29 cellular contexts compared by ENCODE assay signal in the genomic region with DNA sequence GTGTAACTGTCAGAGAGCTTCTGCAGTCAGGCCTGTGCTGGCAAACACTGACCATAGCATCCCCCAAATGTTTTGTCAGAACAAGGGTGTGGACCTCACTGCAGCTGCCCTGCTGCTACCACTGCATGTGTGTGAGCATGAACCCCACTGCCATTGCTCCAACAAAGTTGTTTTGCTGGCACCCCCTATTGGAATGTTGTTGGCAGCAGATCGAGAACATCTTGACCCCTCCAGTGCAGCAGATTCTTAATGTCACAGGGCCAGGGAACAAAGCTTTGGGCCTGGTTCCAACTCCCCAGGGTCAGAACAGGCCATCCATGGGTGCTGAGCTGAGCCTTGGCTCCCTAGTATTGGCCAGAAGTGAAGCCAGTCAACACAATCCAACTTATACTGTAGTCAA.
"Had no signal": no experiment of that assay in that cellular context is flagged by ENCODE, and none has a peak within 500 bp of the region (broad histone marks: within the 10 kb centered on the region; RNA-seq: fewer than 3 reads in every experiment).

No MANE protein-coding gene starts in this region.

- H2AFZ ChIP-seq: neural progenitor cell, parathyroid adenoma had no signal

- H3K27ac Mint-ChIP-seq: natural killer cell; nephron; neural progenitor cell; progenitor cell of endocrine pancreas; stimulated activated effector memory CD8-positive, alpha-beta T cell treated with anti-CD3 and anti-CD28 coated beads, Interleukin-12 subunit alpha, Interleukin-12 subunit beta, amount 100 ng/mL, for 72 hours; stimulated activated naive B cell treated with anti-CD40 and anti-IgM and Interleukin-4, amounts not matched to agents 10 μg/mL and 1 μg/mL and 100 μg/mL, for 72 hours; type B pancreatic cell had no signal

- H3K9me3 ChIP-seq: ovary, right lobe of liver, testis, uterus had no signal

- H3K27ac ChIP-seq: neural progenitor cell, ovary, parathyroid adenoma, psoas muscle, right lobe of liver, sigmoid colon, suprapubic skin, testis, tibial artery, transverse colon, upper lobe of right lung, uterus had no signal

- H3K27me3 ChIP-seq: neural progenitor cell, ovary, right lobe of liver, sigmoid colon, suprapubic skin, testis, tibial artery, transverse colon, upper lobe of right lung, uterus had no signal

- H3K9ac ChIP-seq: neural progenitor cell, parathyroid adenoma had no signal

- ATAC-seq: natural killer cell; right cardiac atrium; stimulated activated effector memory CD8-positive, alpha-beta T cell treated with anti-CD3 and anti-CD28 coated beads, Interleukin-12 subunit alpha, Interleukin-12 subunit beta, amount 100 ng/mL, for 72 hours; stimulated activated naive B cell treated with anti-CD40 and anti-IgM and Interleukin-4, amounts not matched to agents 10 μg/mL and 1 μg/mL and 100 μg/mL, for 72 hours; upper lobe of right lung had no signal

- H3K4me1 Mint-ChIP-seq: natural killer cell; nephron; neural progenitor cell; stimulated activated effector memory CD8-positive, alpha-beta T cell treated with anti-CD3 and anti-CD28 coated beads, Interleukin-12 subunit alpha, Interleukin-12 subunit beta, amount 100 ng/mL, for 72 hours; stimulated activated naive B cell treated with anti-CD40 and anti-IgM and Interleukin-4, amounts not matched to agents 10 μg/mL and 1 μg/mL and 100 μg/mL, for 72 hours had no signal

- H3K36me3 Mint-ChIP-seq: stimulated activated effector memory CD8-positive, alpha-beta T cell treated with anti-CD3 and anti-CD28 coated beads, Interleukin-12 subunit alpha, Interleukin-12 subunit beta, amount 100 ng/mL, for 72 hours; stimulated activated naive B cell treated with anti-CD40 and anti-IgM and Interleukin-4, amounts not matched to agents 10 μg/mL and 1 μg/mL and 100 μg/mL, for 72 hours; type B pancreatic cell had no signal

- H3K4me1 ChIP-seq: neural progenitor cell, parathyroid adenoma, psoas muscle, right lobe of liver, sigmoid colon, suprapubic skin, testis, tibial artery, transverse colon, upper lobe of right lung, uterus had no signal

- H3K4me2 ChIP-seq: neural progenitor cell had no signal

- DNase-seq: natural killer cell; occipital lobe; ovary; posterior cingulate gyrus; right cardiac atrium; right lobe of liver; sigmoid colon; small intestine; stimulated activated CD4-positive, alpha-beta T cell treated with anti-CD3 and anti-CD28 coated beads, Interleukin-15, amount 100 ng/mL, for 24 hours; stimulated activated CD4-positive, alpha-beta T cell treated with anti-CD3 and anti-CD28 coated beads, Interleukin-2, amount 100 ng/mL, for 24 hours; stimulated activated CD4-positive, alpha-beta T cell treated with anti-CD3 and anti-CD28 coated beads, Interleukin-2, amount 100 ng/mL, for 48 hours; stimulated activated CD4-positive, alpha-beta T cell treated with anti-CD3 and anti-CD28 coated beads, Interleukin-4, amount 100 ng/mL, for 24 hours; stimulated activated naive B cell treated with anti-CD40 and anti-IgM and Interleukin-4, amounts not matched to agents 10 μg/mL and 1 μg/mL and 100 μg/mL, for 72 hours; stimulated activated naive CD4-positive, alpha-beta T cell treated with Interleukin-2 at 50 U/mL for 16 hours; stimulated activated naive CD8-positive, alpha-beta T cell treated with anti-CD3 and anti-CD28 coated beads, Interleukin-15, amount 100 ng/mL, for 72 hours; substantia nigra; testis; tibial artery; transverse colon; upper lobe of right lung; uterus had no signal

- H3K4me3 Mint-ChIP-seq: natural killer cell; nephron; neural progenitor cell; stimulated activated effector memory CD8-positive, alpha-beta T cell treated with anti-CD3 and anti-CD28 coated beads, Interleukin-12 subunit alpha, Interleukin-12 subunit beta, amount 100 ng/mL, for 72 hours; stimulated activated naive B cell treated with anti-CD40 and anti-IgM and Interleukin-4, amounts not matched to agents 10 μg/mL and 1 μg/mL and 100 μg/mL, for 72 hours; type B pancreatic cell had no signal

- H3K4me3 ChIP-seq: neural progenitor cell, ovary, psoas muscle, right lobe of liver, sigmoid colon, suprapubic skin, testis, tibial artery, transverse colon, upper lobe of right lung, uterus had no signal

- H3K36me3 ChIP-seq: neural progenitor cell, ovary, right lobe of liver, sigmoid colon, suprapubic skin, tibial artery, transverse colon, upper lobe of right lung, uterus had no signal

- H3K79me2 ChIP-seq: parathyroid adenoma had no signal

- H3K27me3 Mint-ChIP-seq: progenitor cell of endocrine pancreas; stimulated activated naive B cell treated with anti-CD40 and anti-IgM and Interleukin-4, amounts not matched to agents 10 μg/mL and 1 μg/mL and 100 μg/mL, for 72 hours; stimulated activated naive CD8-positive, alpha-beta T cell treated with anti-CD3 and anti-CD28 coated beads, Interleukin-15, amount 100 ng/mL, for 72 hours; type B pancreatic cell had no signal
